12 cellular contexts compared by ENCODE assay signal in the genomic region with DNA sequence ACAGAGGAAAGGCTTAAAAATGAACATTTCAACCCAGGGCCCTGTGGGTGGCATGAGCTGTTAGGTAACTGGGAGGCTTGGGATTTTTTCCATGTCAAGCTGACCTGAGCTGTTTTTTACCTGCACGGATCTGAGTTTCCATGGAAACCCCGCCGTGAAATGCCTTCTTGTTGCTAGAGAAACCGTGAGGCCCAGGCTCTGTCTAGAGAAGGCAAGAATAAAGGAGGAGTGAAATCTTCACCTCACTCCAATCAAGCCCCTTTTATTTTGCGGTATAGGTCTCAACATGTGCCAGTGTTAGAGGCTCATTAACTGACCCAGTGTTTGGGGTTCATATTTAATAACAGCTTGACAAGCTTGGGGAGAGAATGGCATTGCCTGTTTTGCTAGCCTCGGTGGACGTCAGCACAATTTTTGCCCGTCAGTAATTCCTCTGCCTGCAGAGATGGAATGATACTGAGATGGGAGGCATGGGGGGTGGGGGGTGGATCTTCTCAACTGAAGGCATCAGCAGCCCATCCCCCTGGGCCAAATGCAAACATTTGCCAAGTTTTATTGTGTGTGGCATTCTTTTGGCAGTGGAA. TPM values are rescaled to one million over a fixed set of nuclear protein-coding genes. Genes with fewer than 3 reads are reported as not detected.
A peak's percentile ranks its signal among the peaks of the same experiment; 100 is the strongest.
DNase-seq lines count a peak whose midpoint lies in the region; ATAC-seq and TF ChIP-seq lines count a peak whose summit lies in the region.
"Had no signal": no experiment of that assay in that cellular context is flagged by ENCODE, and none has a peak within 500 bp of the region (broad histone marks: within the 10 kb centered on the region; RNA-seq: fewer than 3 reads in every experiment).

No MANE protein-coding gene starts in this region.

- no peak overlapping the region for H3K4me3 Mint-ChIP-seq in neural crest cell
- no peak overlapping the region for H3K4me3 Mint-ChIP-seq in HFFc6
- no peak overlapping the region for H3K4me3 Mint-ChIP-seq in CD4-positive, alpha-beta memory T cell
- H3K4me3 Mint-ChIP-seq: effector memory CD8-positive, alpha-beta T cell; stimulated activated naive B cell treated with anti-CD40 and anti-IgM and Interleukin-4, amounts not matched to agents 10 μg/mL and 1 μg/mL and 100 μg/mL, for 72 hours had no signal

- no peaks in the 10 kb centered on the region for H3K27me3 ChIP-seq in left ventricle myocardium inferior (ENCODE audit: low read depth)
- no peaks in the 10 kb centered on the region for H3K27me3 ChIP-seq in esophagus muscularis mucosa
- no peaks in the 10 kb centered on the region for H3K27me3 ChIP-seq in aorta (ENCODE audit: control insufficient read depth in 1 of 2, insufficient read depth in 2 of 2, low read length in 1 of 2)
- H3K27me3 ChIP-seq in CD4-positive, alpha-beta memory T cell (ENCODE audit: insufficient read depth, low read length), result no peaks in the 10 kb centered on the region
- H3K27me3 ChIP-seq: spleen had no signal

- H3K9me3 ChIP-seq in left ventricle myocardium inferior (replicated peaks), result no peaks in the 10 kb centered on the region
- no peaks in the 10 kb centered on the region for H3K9me3 ChIP-seq in esophagus muscularis mucosa
- H3K9me3 ChIP-seq in aorta (ENCODE audit: control insufficient read depth, low read length), result no peaks in the 10 kb centered on the region
- H3K9me3 ChIP-seq in CD4-positive, alpha-beta memory T cell (ENCODE audit: control insufficient read depth in 1 of 2, low read length in 2 of 2), result no peaks in the 10 kb centered on the region
- H3K9me3 ChIP-seq: spleen had no signal

- H3K27ac ChIP-seq in left ventricle myocardium inferior (replicated peaks), result peak overlapping the region; percentile 85
- H3K27ac ChIP-seq in esophagus muscularis mucosa (replicated peaks in 1 of 4), result peak overlapping the region; percentile 79 to 88 (median 82)
- peak overlapping the region; percentile 83 to 85 for H3K27ac ChIP-seq in aorta (ENCODE audit: low read depth in 1 of 2, low read length in 2 of 2)
- H3K27ac ChIP-seq in CD4-positive, alpha-beta memory T cell (ENCODE audit: low read depth, low read length), result no peak overlapping the region
- H3K27ac ChIP-seq: spleen had no signal

- H3K27me3 Mint-ChIP-seq in neural crest cell (ENCODE audit: low read depth) (no peaks in the 10 kb centered on the region), HFFc6 (ENCODE audit: insufficient read depth) (peaks cover 22% of the 10 kb centered on the region)
- no peaks in the 10 kb centered on the region for H3K27me3 Mint-ChIP-seq in CD4-positive, alpha-beta memory T cell
- H3K27me3 Mint-ChIP-seq: effector memory CD8-positive, alpha-beta T cell; stimulated activated naive B cell treated with anti-CD40 and anti-IgM and Interleukin-4, amounts not matched to agents 10 μg/mL and 1 μg/mL and 100 μg/mL, for 72 hours had no signal

- TF ChIP-seq CTCF in left ventricle myocardium inferior (IDR thresholded peaks at IDR 0.05; ENCODE audit: borderline replicate concordance) (no peak), esophagus muscularis mucosa (IDR thresholded peaks at IDR 0.05) (no peak), neural crest cell (conservative IDR thresholded peaks at IDR 0.05) (no peak), HFFc6 (IDR thresholded peaks at IDR 0.05) (no peak)

- POLR2A ChIA-PET in CD4-positive, alpha-beta memory T cell (lab: Charles Lee; ENCODE audit: partially characterized antibody), result interaction anchor here (0.8 to 1.0 kb wide), 2 partner anchors 21 to 35 kb away, joined by 3 read pairs; no protein-coding TSS in a partner anchor

- 67% methylated on average over 7 of the region's 8 CpGs for WGBS in esophagus muscularis mucosa
- 29 to 36% methylated on average over 8 of the region's 8 CpGs for whole genome bisulfite sequencing in aorta, 2 donors

- H3K4me1 Mint-ChIP-seq in neural crest cell, result peaks cover 30% of the 10 kb centered on the region
- peaks cover 8% of the 10 kb centered on the region; the same call in 1 of the 2 replicates for H3K4me1 Mint-ChIP-seq in HFFc6 (ENCODE audit: low read depth)
- peaks cover 4 to 18% (median 5%) of the 10 kb centered on the region in 4 donors for H3K4me1 Mint-ChIP-seq in CD4-positive, alpha-beta memory T cell

- CTCF ChIA-PET in CD4-positive, alpha-beta memory T cell (lab: Charles Lee; ENCODE audit: partially characterized antibody), result interaction anchor here (0.7 to 1.6 kb wide), 3 partner anchors 10 to 49 kb away, joined by 3 to 4 read pairs (median 3); no protein-coding TSS in a partner anchor

- H3K4me1 ChIP-seq in left ventricle myocardium inferior, result peaks cover 99% of the 10 kb centered on the region
- H3K4me1 ChIP-seq in esophagus muscularis mucosa, result peaks cover 67 to 81% (median 79%) of the 10 kb centered on the region in 4 donors
- H3K4me1 ChIP-seq in aorta (ENCODE audit: control insufficient read depth in 1 of 2, insufficient read depth in 2 of 2, low read length in 2 of 2), result peaks cover 10 to 16% of the 10 kb centered on the region in 2 donors
- no peaks in the 10 kb centered on the region for H3K4me1 ChIP-seq in CD4-positive, alpha-beta memory T cell (ENCODE audit: insufficient read depth, low read length)

- no peak for TF ChIP-seq EP300 in esophagus muscularis mucosa (IDR thresholded peaks at IDR 0.05)

- TF ChIP-seq POLR2A in esophagus muscularis mucosa (IDR thresholded peaks at IDR 0.05; ENCODE audit: low read depth), result no peak

- no peaks in the 10 kb centered on the region for H3K36me3 Mint-ChIP-seq in neural crest cell (ENCODE audit: low read depth)
- no peaks in the 10 kb centered on the region for H3K36me3 Mint-ChIP-seq in HFFc6 (ENCODE audit: low read depth)
- no peaks in the 10 kb centered on the region for H3K36me3 Mint-ChIP-seq in CD4-positive, alpha-beta memory T cell
- H3K36me3 Mint-ChIP-seq: stimulated activated naive B cell treated with anti-CD40 and anti-IgM and Interleukin-4, amounts not matched to agents 10 μg/mL and 1 μg/mL and 100 μg/mL, for 72 hours had no signal

- DNase-seq in left ventricle myocardium inferior (no peak), Right ventricle myocardium inferior (ENCODE audit: missing footprints) (no peak), esophagus muscularis mucosa (ENCODE audit: extremely low spot score) (no peak), neural crest cell (ENCODE audit: low read depth, low spot score) (no peak), aorta (no peak), HFFc6 (no peak)
- DNase-seq in CD4-positive, alpha-beta memory T cell, result no peak
- DNase-seq: effector memory CD8-positive, alpha-beta T cell; KG1; spleen; stimulated activated naive B cell treated with anti-CD40 and anti-IgM and Interleukin-4, amounts not matched to agents 10 μg/mL and 1 μg/mL and 100 μg/mL, for 72 hours had no signal

- ATAC-seq in Right ventricle myocardium inferior, result no peak
- no peak for ATAC-seq in aorta (ENCODE audit: low FRiP score)
- ATAC-seq in HG02885 (IDR thresholded peaks at IDR 0.05; ENCODE audit: poor library complexity, unreplicated experiment), result no peak
- ATAC-seq: effector memory CD8-positive, alpha-beta T cell had no signal

- H3K27ac Mint-ChIP-seq in neural crest cell (ENCODE audit: unreplicated experiment), result peak overlapping the region; percentile 25
- H3K27ac Mint-ChIP-seq in HFFc6, result no peak overlapping the region
- H3K27ac Mint-ChIP-seq in CD4-positive, alpha-beta memory T cell, result peak overlapping the region in 2 of 7 donors; percentile 53 to 63
- H3K27ac Mint-ChIP-seq: stimulated activated naive B cell treated with anti-CD40 and anti-IgM and Interleukin-4, amounts not matched to agents 10 μg/mL and 1 μg/mL and 100 μg/mL, for 72 hours had no signal

- H3K4me3 ChIP-seq in left ventricle myocardium inferior (no peak overlapping the region), esophagus muscularis mucosa (no peak overlapping the region), aorta (ENCODE audit: low read length in 2 of 2) (no peak overlapping the region)
- no peak overlapping the region for H3K4me3 ChIP-seq in CD4-positive, alpha-beta memory T cell (ENCODE audit: low read length in 2 of 2)
- H3K4me3 ChIP-seq: spleen had no signal

- H3K9me3 Mint-ChIP-seq in neural crest cell (no peaks in the 10 kb centered on the region), HFFc6 (no peaks in the 10 kb centered on the region)
- H3K9me3 Mint-ChIP-seq in CD4-positive, alpha-beta memory T cell, result no peaks in the 10 kb centered on the region
- H3K9me3 Mint-ChIP-seq: effector memory CD8-positive, alpha-beta T cell; stimulated activated naive B cell treated with anti-CD40 and anti-IgM and Interleukin-4, amounts not matched to agents 10 μg/mL and 1 μg/mL and 100 μg/mL, for 72 hours had no signal

- H3K36me3 ChIP-seq in left ventricle myocardium inferior (peaks cover 20% of the 10 kb centered on the region), esophagus muscularis mucosa (peaks cover 0 to 11% (median 0%) of the 10 kb centered on the region in 4 donors), aorta (ENCODE audit: control insufficient read depth in 1 of 2, insufficient read depth in 2 of 2, low read length in 1 of 2) (peaks cover 0 to 2% of the 10 kb centered on the region in 2 donors)
- H3K36me3 ChIP-seq in CD4-positive, alpha-beta memory T cell (ENCODE audit: insufficient read depth, low read length), result no peaks in the 10 kb centered on the region
- H3K36me3 ChIP-seq: spleen had no signal

- intact Hi-C loops in left ventricle myocardium inferior (cut with micrococcal nuclease) (no loop called here), Right ventricle myocardium inferior (cut with DNase I) (no loop called here), esophagus muscularis mucosa (cut with DNase I) (no loop called here), aorta (cut with DNase I) (loop anchor here (5.0 kb wide), 2 partner anchors 50 to 60 kb away; a partner anchor contains a TSS)
- intact Hi-C loops in CD4-positive, alpha-beta memory T cell (cut with micrococcal nuclease), result no loop called here

RNA-seq across cellular contexts. Expression of a gene that starts 48.9 kb away (rescaled TPM):
- total RNA-seq in left ventricle myocardium inferior, result 86.5 TPM
- 71.6 TPM for total RNA-seq in Right ventricle myocardium inferior
- 10 to 100 TPM; 65.6 to 97.7 (median 78.3) TPM for total RNA-seq in esophagus muscularis mucosa
- total RNA-seq in neural crest cell, result 37.8 and 41.9 TPM in 2 replicates
- total RNA-seq in aorta, result 100 to 1,000 TPM in 1 of 2 donors, 10 to 100 TPM in 1; 67.5 to 124 TPM
- 10 to 100 TPM; 46.6 to 89.7 TPM for polyA plus RNA-seq in aorta
- 10 to 100 TPM; 56.0 to 85.6 (median 72.8) TPM for total RNA-seq in HFFc6 (2021; fragmentation: NEBNext Ultra II Directional; extraction: Animal tissue kit (Norgen Biotek cat#: 25700))
- total RNA-seq in CD4-positive, alpha-beta memory T cell, result 100 to 1,000 TPM; 358 to 376 TPM
- polyA plus RNA-seq in CD4-positive, alpha-beta memory T cell, result 100 to 1,000 TPM; 329 to 494 TPM

Comparison
In these comparisons a context has a peak if more than half of its experiments do, and no peak if none do; other contexts are left out.
1. intact Hi-C loops: an anchor here in aorta (5.0 kb wide); none called in left ventricle myocardium inferior, Right ventricle myocardium inferior, esophagus muscularis mucosa and CD4-positive, alpha-beta memory T cell.